ENCODE assay signal across 8 cellular contexts in genomic region chr5:142015781-142016533, GRCh38. TPM values are rescaled to one million over a fixed set of nuclear protein-coding genes. Genes with fewer than 3 reads are reported as not detected.
DNase-seq lines count a peak whose midpoint lies in the region; ATAC-seq and TF ChIP-seq lines count a peak whose summit lies in the region.

No MANE protein-coding gene starts in this region.

- H3K4me1 ChIP-seq in right atrium auricular region (peaks cover 0 to 18% of the 10 kb centered on the region in 2 donors), MM.1S (ENCODE audit: low read length) (peaks cover 54% of the 10 kb centered on the region), testis (peaks cover 19% of the 10 kb centered on the region)

- no peak for DNase-seq in Right ventricle myocardium superior
- no peak for DNase-seq in right atrium auricular region (ENCODE audit: low spot score)
- peak; percentile 77 for DNase-seq in MM.1S
- DNase-seq in activated T-cell treated with anti-CD3 and anti-CD28 coated beads for 1 hour (ENCODE audit: low read depth), result peak; percentile 23
- DNase-seq in globus pallidus (ENCODE audit: low spot score), result peak; percentile 32
- peak; percentile 28 to 48 for DNase-seq in stimulated activated CD8-positive, alpha-beta memory T cell treated with anti-CD3 and anti-CD28 coated beads, Interleukin-7, amount 100 ng/mL, for 4 hours (ENCODE audit: low read depth in 2 of 2)
- no peak for DNase-seq in testis

- no peaks in the 10 kb centered on the region for H3K9me2 ChIP-seq in MM.1S (replicated peaks; ENCODE audit: insufficient read depth, low read length)

- H3K9ac ChIP-seq in MM.1S (ENCODE audit: low read length), result peak overlapping the region; percentile 43

- H3K36me3 ChIP-seq in right atrium auricular region (no peaks in the 10 kb centered on the region), MM.1S (replicated peaks; ENCODE audit: insufficient read depth, low read length) (no peaks in the 10 kb centered on the region), testis (ENCODE audit: low read depth, missing control alignments) (no peaks in the 10 kb centered on the region)

- intact Hi-C loops in Right ventricle myocardium superior (cut with DNase I), result no loop called here
- intact Hi-C loops in testis (cut with DNase I; ENCODE audit: low total_unique reads), result loop anchor here (10.0 kb wide), 1 partner anchor 99 kb away; no protein-coding TSS in a partner anchor

- H3K79me2 ChIP-seq in MM.1S (ENCODE audit: low read length), result peaks cover 25% of the 10 kb centered on the region

- no peaks in the 10 kb centered on the region for H4K20me1 ChIP-seq in MM.1S (ENCODE audit: insufficient read depth, low read length)

- peaks cover 45% of the 10 kb centered on the region for H3F3A ChIP-seq in MM.1S (ENCODE audit: insufficient read depth, low read length)

- peak overlapping the region; percentile 55 for H3K4me2 ChIP-seq in MM.1S (ENCODE audit: low read depth, low read length)

- H3K4me3 ChIP-seq in right atrium auricular region (no peak overlapping the region), MM.1S (ENCODE audit: low read length) (peak overlapping the region; percentile 1; the same call in 1 of the 2 replicates), testis (no peak overlapping the region)

- peak; percentile 3 for ATAC-seq in Right ventricle myocardium superior (ENCODE audit: poor library complexity)
- no peak for ATAC-seq in HG03280 (IDR thresholded peaks at IDR 0.05; ENCODE audit: unreplicated experiment)

- 73 to 76% methylated on average over 6 of the region's 6 CpGs for WGBS in testis, 2 donors

- H3K9me3 ChIP-seq in right atrium auricular region (no peaks in the 10 kb centered on the region), MM.1S (replicated peaks; ENCODE audit: insufficient read depth, low read length) (no peaks in the 10 kb centered on the region), testis (no peaks in the 10 kb centered on the region)

- peak overlapping the region; percentile 63 for H2AFZ ChIP-seq in MM.1S (ENCODE audit: low read length)

- H3K27ac ChIP-seq in right atrium auricular region (peak overlapping the region in 1 of 2 donors; percentile 19), MM.1S (ENCODE audit: low read length) (peak overlapping the region; percentile 89), testis (peak overlapping the region in 1 of 2 donors; percentile 50)

- H3K27me3 ChIP-seq in right atrium auricular region (no peaks in the 10 kb centered on the region), MM.1S (replicated peaks; ENCODE audit: insufficient read depth, low read length) (no peaks in the 10 kb centered on the region), testis (no peaks in the 10 kb centered on the region)

- TF ChIP-seq POLR2A in testis (IDR thresholded peaks at IDR 0.05), result no peak

- TF ChIP-seq CTCF in right atrium auricular region (IDR thresholded peaks at IDR 0.05), result no peak
- no peak for TF ChIP-seq CTCF in MM.1S (IDR thresholded peaks at IDR 0.05; ENCODE audit: low read length)
- TF ChIP-seq CTCF in testis (IDR thresholded peaks at IDR 0.05), result no peak

RNA-seq across cellular contexts. Expression of gene GNPDA1, which starts 3.1 kb away (rescaled TPM):
- 22.7 TPM for total RNA-seq in Right ventricle myocardium superior
- 10 to 100 TPM; 12.4 to 16.8 TPM for total RNA-seq in right atrium auricular region
- 10 to 100 TPM; 32.9 to 49.4 TPM for total RNA-seq in testis
- 53.4 TPM for polyA plus RNA-seq in testis (ENCODE audit: insufficient read depth, low read depth, low replicate concordance)

RNA-seq across cellular contexts. Expression of gene RNF14, which starts 47.1 kb away (rescaled TPM):
- total RNA-seq in Right ventricle myocardium superior (104 TPM), right atrium auricular region (10 to 100 TPM; 59.7 to 74.6 TPM), testis (100 to 1,000 TPM in 1 of 2 donors, 10 to 100 TPM in 1; 98.8 to 101 TPM)
- polyA plus RNA-seq in testis (ENCODE audit: insufficient read depth, low read depth, low replicate concordance), result 149 TPM

RNA-seq across cellular contexts. Expression of gene PCDH12, which starts 58.0 kb away (rescaled TPM):
- 9.2 TPM for total RNA-seq in Right ventricle myocardium superior
- 1 to 10 TPM; 7.6 to 8.8 TPM for total RNA-seq in right atrium auricular region
- total RNA-seq in testis, result 1 to 10 TPM in 1 of 2 donors, under 1 TPM in 1; 0.31 to 2.0 TPM
- polyA plus RNA-seq in testis (ENCODE audit: insufficient read depth, low read depth, low replicate concordance), result 1.6 TPM

Comparison
In these comparisons a context has a peak if more than half of its experiments do, and no peak if none do; other contexts are left out.
1. DNase-seq: peak in MM.1S (single experiment), activated T-cell treated with anti-CD3 and anti-CD28 coated beads for 1 hour (single experiment), globus pallidus (single experiment) and stimulated activated CD8-positive, alpha-beta memory T cell treated with anti-CD3 and anti-CD28 coated beads, Interleukin-7, amount 100 ng/mL, for 4 hours (2 of 2); none in Right ventricle myocardium superior (single experiment), right atrium auricular region (single experiment) and testis (single experiment).